ENCODE assay signal across 17 cellular contexts in the genomic region with DNA sequence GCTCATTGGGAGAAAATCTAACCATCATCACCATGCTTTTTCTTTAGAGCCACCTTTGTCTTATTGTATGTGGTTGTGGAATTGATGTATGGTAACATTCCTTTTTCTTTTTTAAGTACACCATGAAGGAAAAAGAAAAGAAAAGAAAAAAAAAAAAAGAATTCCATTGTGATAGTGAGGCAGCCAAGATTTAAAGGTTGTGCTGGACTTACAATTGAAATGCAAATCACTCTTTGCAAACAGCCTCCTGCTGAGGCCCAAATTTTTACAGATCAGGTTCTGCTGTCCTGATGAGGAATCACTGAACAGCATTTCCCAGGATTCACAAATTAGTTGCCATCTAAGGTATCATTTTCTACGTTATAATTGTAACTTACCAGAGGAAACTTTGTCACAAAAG.
DNase-seq lines count a peak whose midpoint lies in the region; ATAC-seq and TF ChIP-seq lines count a peak whose summit lies in the region.
"Had no signal": no experiment of that assay in that cellular context is flagged by ENCODE, and none has a peak within 500 bp of the region (broad histone marks: within the 10 kb centered on the region; RNA-seq: fewer than 3 reads in every experiment).

No MANE protein-coding gene starts in this region.

- DNase-seq in GM23338 (ENCODE audit: low spot score) (peak; percentile 66), natural killer cell (no peak), EL (no peak)
- DNase-seq in activated naive CD4-positive, alpha-beta T cell treated with anti-CD3 and anti-CD28 coated beads, Interleukin-2, amount 50 U/mL, for 72 hours (ENCODE audit: low spot score in 2 of 2), result no peak
- DNase-seq: AML-193; Caco-2; CD8-positive, alpha-beta memory T cell; GM23248; HCEC 1CT; HFFc6 had no signal

- H3F3A ChIP-seq in GM23338 (replicated peaks; ENCODE audit: low read depth), result no peaks in the 10 kb centered on the region

- H3K9ac ChIP-seq in HUES64 (ENCODE audit: low read depth, low read length), result no peak overlapping the region
- H3K9ac ChIP-seq in iPS-18a (ENCODE audit: low read length), result no peak overlapping the region
- H3K9ac ChIP-seq: BLaER1, GM23248 had no signal

- H3K4me2 ChIP-seq in GM23338, result peak overlapping the region; percentile 37
- H3K4me2 ChIP-seq: BLaER1 had no signal

- intact Hi-C loops in natural killer cell (cut with micrococcal nuclease), result no loop called here

- H3K9me2 ChIP-seq in GM23338 (ENCODE audit: insufficient read depth), result no peaks in the 10 kb centered on the region; the same call in 1 of the 2 replicates

- no peak overlapping the region for H2AFZ ChIP-seq in GM23338
- H2AFZ ChIP-seq: GM23248 had no signal

- H3K27ac Mint-ChIP-seq in GM23338, result peak overlapping the region; percentile 78
- H3K27ac Mint-ChIP-seq in activated naive CD4-positive, alpha-beta T cell treated with anti-CD3 and anti-CD28 coated beads, Interleukin-2, amount 50 U/mL, for 72 hours, result no peak overlapping the region
- H3K27ac Mint-ChIP-seq in natural killer cell, result no peak overlapping the region
- H3K27ac Mint-ChIP-seq: CD8-positive, alpha-beta memory T cell; HFFc6 had no signal

- ATAC-seq in GM23338, result peak; percentile 86
- ATAC-seq in activated naive CD4-positive, alpha-beta T cell treated with anti-CD3 and anti-CD28 coated beads, Interleukin-2, amount 50 U/mL, for 72 hours, result no peak
- ATAC-seq in HG02852 (IDR thresholded peaks at IDR 0.05; ENCODE audit: unreplicated experiment), result no peak
- no peak for ATAC-seq in natural killer cell
- ATAC-seq: HepG2 had no signal

- H3K9me3 ChIP-seq in HUES64 (ENCODE audit: insufficient read depth, low read depth, low read length) (no peaks in the 10 kb centered on the region), ectodermal cell (ENCODE audit: control insufficient read depth, low read length) (no peaks in the 10 kb centered on the region), iPS-18a (ENCODE audit: control insufficient read depth, low read depth, low read length) (no peaks in the 10 kb centered on the region)
- H3K9me3 ChIP-seq: BLaER1, Caco-2 had no signal

- WGBS in HUES64, result 42% methylated on average over 1 of the region's 1 CpG
- WGBS in ectodermal cell, 2 experiments, result 21 to 31% methylated on average over 1 of the region's 1 CpG

- peaks cover 28% of the 10 kb centered on the region for H3K4me1 Mint-ChIP-seq in GM23338
- H3K4me1 Mint-ChIP-seq in natural killer cell, result no peaks in the 10 kb centered on the region
- H3K4me1 Mint-ChIP-seq: CD8-positive, alpha-beta memory T cell had no signal

- H3K4me3 ChIP-seq in GM23338 (no peak overlapping the region), HUES64 (ENCODE audit: low read length) (no peak overlapping the region), ectodermal cell (ENCODE audit: insufficient read depth, low read depth, low read length) (no peak overlapping the region), iPS-18a (ENCODE audit: low read length) (peak overlapping the region; percentile 20)
- H3K4me3 ChIP-seq: BLaER1, GM23248 had no signal

- H3K36me3 Mint-ChIP-seq in GM23338 (ENCODE audit: low read depth) (peaks cover 3% of the 10 kb centered on the region; the same call in 1 of the 3 replicates), natural killer cell (no peaks in the 10 kb centered on the region)
- no peaks in the 10 kb centered on the region for H3K36me3 Mint-ChIP-seq in activated naive CD4-positive, alpha-beta T cell treated with anti-CD3 and anti-CD28 coated beads, Interleukin-2, amount 50 U/mL, for 72 hours
- H3K36me3 Mint-ChIP-seq: CD8-positive, alpha-beta memory T cell had no signal

- H3K79me2 ChIP-seq in GM23338 (replicated peaks; ENCODE audit: insufficient read depth), result no peaks in the 10 kb centered on the region

- H3K27me3 ChIP-seq in GM23338 (ENCODE audit: insufficient read depth) (no peaks in the 10 kb centered on the region), HUES64 (ENCODE audit: insufficient read depth, low read length) (no peaks in the 10 kb centered on the region), ectodermal cell (ENCODE audit: control insufficient read depth, insufficient read depth, low read length, poor library complexity, severe bottlenecking) (no peaks in the 10 kb centered on the region), iPS-18a (ENCODE audit: control insufficient read depth, insufficient read depth, low read length) (no peaks in the 10 kb centered on the region)
- H3K27me3 ChIP-seq: BLaER1 had no signal

- H3K9me3 Mint-ChIP-seq in GM23338 (no peaks in the 10 kb centered on the region; the same call in 2 of the 3 replicates), natural killer cell (peaks cover 2 to 8% of the 10 kb centered on the region in 2 donors)
- peaks cover 0 to 5% of the 10 kb centered on the region in 2 donors for H3K9me3 Mint-ChIP-seq in activated naive CD4-positive, alpha-beta T cell treated with anti-CD3 and anti-CD28 coated beads, Interleukin-2, amount 50 U/mL, for 72 hours

- H3K36me3 ChIP-seq in GM23338 (ENCODE audit: insufficient read depth) (no peaks in the 10 kb centered on the region), HUES64 (ENCODE audit: insufficient read depth, low read length) (no peaks in the 10 kb centered on the region), ectodermal cell (ENCODE audit: control insufficient read depth, insufficient read depth, low read length) (no peaks in the 10 kb centered on the region), iPS-18a (ENCODE audit: control insufficient read depth, low read depth, low read length) (no peaks in the 10 kb centered on the region)
- H3K36me3 ChIP-seq: BLaER1 had no signal

- H3K4me1 ChIP-seq in GM23338 (ENCODE audit: insufficient read depth) (peaks cover 20% of the 10 kb centered on the region), HUES64 (ENCODE audit: insufficient read depth, low read length) (peaks cover 21% of the 10 kb centered on the region), ectodermal cell (ENCODE audit: control insufficient read depth, insufficient read depth, low read length) (peaks cover 13% of the 10 kb centered on the region), iPS-18a (ENCODE audit: control insufficient read depth, low read depth, low read length) (peaks cover 19% of the 10 kb centered on the region)
- H3K4me1 ChIP-seq: Caco-2 had no signal

- H3K4me3 Mint-ChIP-seq in GM23338 (no peak overlapping the region), natural killer cell (no peak overlapping the region)
- H3K4me3 Mint-ChIP-seq: CD8-positive, alpha-beta memory T cell; HFFc6 had no signal

- H3K27me3 Mint-ChIP-seq in GM23338 (ENCODE audit: insufficient read depth, low read depth, poor library complexity), result no peaks in the 10 kb centered on the region
- H3K27me3 Mint-ChIP-seq in natural killer cell (ENCODE audit: low read depth in 2 of 2), result no peaks in the 10 kb centered on the region

- TF ChIP-seq CTCF in GM23338 (conservative IDR thresholded peaks at IDR 0.05; ENCODE audit: low read depth in 2 of 2) (no peak), natural killer cell (IDR thresholded peaks at IDR 0.05) (no peak)

- no peak overlapping the region for H3K27ac ChIP-seq in GM23338 (ENCODE audit: low read depth)
- H3K27ac ChIP-seq in HUES64 (ENCODE audit: low read depth, low read length), result peak overlapping the region; percentile 50
- peak overlapping the region; percentile 20 for H3K27ac ChIP-seq in ectodermal cell (ENCODE audit: insufficient read depth, low read depth, low read length, poor library complexity, severe bottlenecking)
- H3K27ac ChIP-seq in iPS-18a (ENCODE audit: low read length), result no peak overlapping the region
- H3K27ac ChIP-seq: 22Rv1, BLaER1, GM23248 had no signal

- no peaks in the 10 kb centered on the region for H4K20me1 ChIP-seq in GM23338 (replicated peaks; ENCODE audit: insufficient read depth)
- H4K20me1 ChIP-seq: BLaER1 had no signal

TF ChIP-seq in GM23338, 12 proteins besides CTCF, POLR2A, EP300 and RAD21:
- TF ChIP-seq, protein P1, sequence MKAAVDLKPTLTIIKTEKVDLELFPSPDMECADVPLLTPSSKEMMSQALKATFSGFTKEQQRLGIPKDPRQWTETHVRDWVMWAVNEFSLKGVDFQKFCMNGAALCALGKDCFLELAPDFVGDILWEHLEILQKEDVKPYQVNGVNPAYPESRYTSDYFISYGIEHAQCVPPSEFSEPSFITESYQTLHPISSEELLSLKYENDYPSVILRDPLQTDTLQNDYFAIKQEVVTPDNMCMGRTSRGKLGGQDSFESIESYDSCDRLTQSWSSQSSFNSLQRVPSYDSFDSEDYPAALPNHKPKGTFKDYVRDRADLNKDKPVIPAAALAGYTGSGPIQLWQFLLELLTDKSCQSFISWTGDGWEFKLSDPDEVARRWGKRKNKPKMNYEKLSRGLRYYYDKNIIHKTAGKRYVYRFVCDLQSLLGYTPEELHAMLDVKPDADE (IDR thresholded peaks at IDR 0.05), result no peak
- TF ChIP-seq STAT1 (IDR thresholded peaks at IDR 0.05; ENCODE audit: unreplicated experiment) (no peak), ZNF114 (CRISPR knock-in tag; IDR thresholded peaks at IDR 0.05) (no peak), POLR2AphosphoS5 (IDR thresholded peaks at IDR 0.05; ENCODE audit: low read depth) (no peak), EZH2 (IDR thresholded peaks at IDR 0.05; ENCODE audit: low read depth, unreplicated experiment) (no peak), NANOG (IDR thresholded peaks at IDR 0.05; ENCODE audit: borderline replicate concordance) (0 out of 2 replicates have a peak, but pooled peaks have one; percentile 34)

Comparison
In these comparisons a context has a peak if more than half of its experiments do, and no peak if none do; other contexts are left out.
1. H3K27ac ChIP-seq: peak in HUES64 (single experiment) and ectodermal cell (single experiment); none in GM23338 (single experiment) and iPS-18a (single experiment).